ENCODE assay signal across 8 cellular contexts in the genomic region with DNA sequence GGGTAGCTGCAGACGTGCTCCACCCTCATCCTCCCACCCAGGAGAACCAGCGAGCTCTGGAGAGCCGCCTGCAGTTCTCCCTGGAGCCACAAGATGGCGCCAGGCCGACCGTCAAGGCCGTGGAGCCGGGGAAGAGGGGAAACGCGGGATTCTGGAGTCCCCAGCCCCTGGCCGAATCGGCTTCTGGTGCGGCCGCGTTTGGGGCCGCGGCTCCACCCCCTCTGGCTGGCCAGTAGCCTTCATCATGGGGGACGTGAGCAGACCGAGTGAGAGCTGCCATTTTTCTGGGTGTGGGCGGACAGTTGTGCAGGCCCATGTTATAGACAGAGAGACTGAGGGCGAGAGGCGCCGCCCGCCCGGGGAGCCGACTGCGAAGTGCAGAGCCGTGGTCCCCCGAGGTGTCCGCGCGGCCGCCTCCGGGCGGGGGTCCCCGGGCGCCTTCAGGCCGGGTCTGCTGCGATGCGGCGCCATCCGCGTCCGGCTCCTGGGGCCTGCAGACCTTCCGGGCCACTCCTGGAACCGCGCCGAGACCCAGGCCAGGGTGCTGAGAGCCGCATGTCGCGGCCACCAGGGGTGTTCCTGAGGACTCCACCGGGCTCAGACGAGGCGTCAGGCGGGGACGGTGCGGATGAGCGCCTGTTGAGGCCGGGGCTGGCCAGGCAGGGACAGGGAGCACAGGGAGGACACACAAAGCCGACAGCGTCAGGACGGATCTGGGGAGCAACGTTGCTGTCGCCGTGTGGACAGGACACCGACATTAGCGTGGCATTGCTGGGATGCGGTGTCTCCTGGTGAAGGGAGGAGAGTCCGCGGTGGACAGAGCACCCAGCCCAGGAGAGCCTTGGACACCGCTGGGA.
DNase-seq lines count a peak whose midpoint lies in the region; ATAC-seq and TF ChIP-seq lines count a peak whose summit lies in the region.

No MANE protein-coding gene starts in this region.

- H3K9me3 ChIP-seq in ES-I3 (ENCODE audit: control insufficient read depth, insufficient read depth, low read length) (no peaks in the 10 kb centered on the region), HEK293 (ENCODE audit: control insufficient read depth, insufficient read depth, low read depth, low read length) (no peaks in the 10 kb centered on the region)

- H3K4me3 ChIP-seq in HEK293 (ENCODE audit: low read depth, low read length): peak overlapping the region; percentile 10; the same call in 1 of the 2 replicates

- peak overlapping the region; percentile 50 for H3K4me3 Mint-ChIP-seq in activated CD4-positive, alpha-beta T cell treated with anti-CD3 and anti-CD28 coated beads, Interleukin-2, amount 10 ng/mL, durations not matched to agents 7 days and 5 days

- H3K27me3 Mint-ChIP-seq in activated CD4-positive, alpha-beta T cell treated with anti-CD3 and anti-CD28 coated beads, Interleukin-2, amount 10 ng/mL, durations not matched to agents 7 days and 5 days: peaks cover 9% of the 10 kb centered on the region

- DNase-seq in NCI-H2029 treated with DMSO at 0.1 percent for 48 hours (lab: John Stamatoyannopoulos, UW): peak; percentile 23
- DNase-seq in activated CD4-positive, alpha-beta T cell treated with anti-CD3 and anti-CD28 coated beads, Interleukin-2, amount 10 ng/mL, durations not matched to agents 7 days and 5 days: peak; percentile 70
- peak; percentile 9 for DNase-seq in effector CD8-positive, alpha-beta T cell (lab: John Stamatoyannopoulos, UW)
- DNase-seq in lung microvascular endothelial cell (ENCODE audit: low read depth in 2 of 2): peak; percentile 64 to 76
- peak; percentile 15 for DNase-seq in stimulated activated CD8-positive, alpha-beta memory T cell treated with anti-CD3 and anti-CD28 coated beads, Interleukin-12 subunit alpha, Interleukin-12 subunit beta, amount 100 ng/mL, for 24 hours (ENCODE audit: extremely low read depth)

- H3K9me3 Mint-ChIP-seq in activated CD4-positive, alpha-beta T cell treated with anti-CD3 and anti-CD28 coated beads, Interleukin-2, amount 10 ng/mL, durations not matched to agents 7 days and 5 days: no peaks in the 10 kb centered on the region

- H3K27ac ChIP-seq in HEK293 (ENCODE audit: extremely low read depth, low read depth, low read length): no peak overlapping the region

- no peak for ATAC-seq in GM21619 (IDR thresholded peaks at IDR 0.05; ENCODE audit: unreplicated experiment)

- CTCF ChIA-PET in HEK293 (lab: Yijun Ruan, JAX): interaction anchor here (0.5 to 1.6 kb wide), 19 partner anchors 8 to 1486 kb away, joined by 3 to 8 read pairs (median 3); no protein-coding TSS in a partner anchor
- CTCF ChIA-PET in activated CD4-positive, alpha-beta T cell treated with anti-CD3 and anti-CD28 coated beads, Interleukin-2, amount 10 ng/mL, durations not matched to agents 7 days and 5 days (lab: Charles Lee): no interaction called here

- peak; percentile 78 for TF ChIP-seq CTCF in HEK293 (tag by site-specific recombination; IDR thresholded peaks at IDR 0.05)

- no peak overlapping the region for H3K27ac Mint-ChIP-seq in activated CD4-positive, alpha-beta T cell treated with anti-CD3 and anti-CD28 coated beads, Interleukin-2, amount 10 ng/mL, durations not matched to agents 7 days and 5 days

- H3K4me1 ChIP-seq in ES-I3 (ENCODE audit: insufficient read depth, low read length) (peaks cover 4% of the 10 kb centered on the region; the same call in 1 of the 2 replicates), HEK293 (ENCODE audit: control insufficient read depth, insufficient read depth, low read length) (no peaks in the 10 kb centered on the region)

- H3K9ac ChIP-seq in ES-I3 (ENCODE audit: low read depth, low read length): peak overlapping the region; percentile 31; the same call in 1 of the 2 replicates

- POLR2A ChIA-PET in HEK293 (lab: Yijun Ruan, JAX): no interaction called here
- POLR2A ChIA-PET in activated CD4-positive, alpha-beta T cell treated with anti-CD3 and anti-CD28 coated beads, Interleukin-2, amount 10 ng/mL, durations not matched to agents 7 days and 5 days (lab: Charles Lee): no interaction called here

- no peaks in the 10 kb centered on the region for H3K36me3 Mint-ChIP-seq in activated CD4-positive, alpha-beta T cell treated with anti-CD3 and anti-CD28 coated beads, Interleukin-2, amount 10 ng/mL, durations not matched to agents 7 days and 5 days (ENCODE audit: low read depth)

- peaks cover 25% of the 10 kb centered on the region for H3K4me1 Mint-ChIP-seq in activated CD4-positive, alpha-beta T cell treated with anti-CD3 and anti-CD28 coated beads, Interleukin-2, amount 10 ng/mL, durations not matched to agents 7 days and 5 days

- H3K36me3 ChIP-seq in ES-I3 (ENCODE audit: insufficient read depth, low read length) (no peaks in the 10 kb centered on the region), HEK293 (ENCODE audit: control insufficient read depth in 2 of 2, insufficient read depth in 1 of 2, low read length in 2 of 2) (no peaks in the 10 kb centered on the region)

TF ChIP-seq in HEK293, 187 proteins besides CTCF, POLR2A, EP300 and RAD21:
- TF ChIP-seq ZNF654 (tag by site-specific recombination; IDR thresholded peaks at IDR 0.05; ENCODE audit: low read depth): peak; percentile 39
- TF ChIP-seq EGR2 (tag by site-specific recombination; IDR thresholded peaks at IDR 0.05; ENCODE audit: low read depth): 0 out of 2 replicates have a peak, but pooled peaks have one; percentile 6
- no peak for TF ChIP-seq ZNF560 (tag by site-specific recombination; IDR thresholded peaks at IDR 0.05; ENCODE audit: borderline replicate concordance)

Comparison
In these comparisons a context has a peak if more than half of its experiments do, and no peak if none do; other contexts are left out.
1. DNase-seq: peak in every context shown above with its lines; median percentile 70 in activated CD4-positive, alpha-beta T cell treated with anti-CD3 and anti-CD28 coated beads, Interleukin-2, amount 10 ng/mL, durations not matched to agents 7 days and 5 days; 70 in lung microvascular endothelial cell; 23 in NCI-H2029 treated with DMSO at 0.1 percent for 48 hours; 15 in stimulated activated CD8-positive, alpha-beta memory T cell treated with anti-CD3 and anti-CD28 coated beads, Interleukin-12 subunit alpha, Interleukin-12 subunit beta, amount 100 ng/mL, for 24 hours; 9 in effector CD8-positive, alpha-beta T cell.